Comparison of ENCODE assay signal across 17 cellular contexts in the genomic region with DNA sequence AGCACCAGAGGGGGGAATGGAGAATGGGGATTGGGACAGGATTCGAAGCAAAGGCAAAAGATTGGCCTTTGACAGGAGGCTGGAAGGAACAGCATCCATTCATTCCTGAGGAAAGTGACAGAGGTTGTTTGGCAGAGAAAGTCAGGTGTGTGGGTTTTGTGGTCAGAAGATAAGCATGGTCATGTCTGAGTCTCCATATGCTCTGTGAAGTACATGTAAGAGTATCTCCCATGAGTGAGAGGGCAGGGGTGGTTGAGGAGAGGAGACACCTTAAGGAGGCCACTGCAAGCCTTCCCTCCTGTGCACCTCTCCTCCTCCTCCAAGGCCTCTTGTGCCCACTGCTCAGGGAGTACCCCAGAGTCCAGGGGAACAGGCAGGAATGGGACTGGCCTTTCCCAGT. TPM values are rescaled to one million over a fixed set of nuclear protein-coding genes. Genes with fewer than 3 reads are reported as not detected.
DNase-seq lines count a peak whose midpoint lies in the region; ATAC-seq, FAIRE-seq and TF ChIP-seq lines count a peak whose summit lies in the region.
"Had no signal": no experiment of that assay in that cellular context is flagged by ENCODE, and none has a peak within 500 bp of the region (broad histone marks: within the 10 kb centered on the region; RNA-seq: fewer than 3 reads in every experiment).

No MANE protein-coding gene starts in this region.

- H3K9me3 ChIP-seq in mammary epithelial cell (replicated peaks; ENCODE audit: insufficient read depth, low read length) (no peaks in the 10 kb centered on the region), breast epithelium (no peaks in the 10 kb centered on the region), vagina (no peaks in the 10 kb centered on the region)
- H3K9me3 ChIP-seq: SJSA1 had no signal

- dilution Hi-C loops in mammary epithelial cell (cut with HindIII; ENCODE audit: low sequenced_read_pairs), result loop anchor here (5.0 kb wide), 1 partner anchor 60 kb away; no protein-coding TSS in a partner anchor

- no TSS peak for BruUV-seq in mammary epithelial cell (replicated peaks; lab: Mats Ljungman, UMichigan)

- no peak for TF ChIP-seq POLR2A in breast epithelium (IDR thresholded peaks at IDR 0.05)
- TF ChIP-seq POLR2A in vagina (IDR thresholded peaks at IDR 0.05), result no peak

- H3K4me1 ChIP-seq in mammary epithelial cell (ENCODE audit: insufficient read depth, low read length) (peaks cover 49% of the 10 kb centered on the region), breast epithelium (no peaks in the 10 kb centered on the region), vagina (no peaks in the 10 kb centered on the region)
- H3K4me1 ChIP-seq: SJSA1 had no signal

- peak overlapping the region; percentile 46 for H2AFZ ChIP-seq in mammary epithelial cell (ENCODE audit: low read depth, low read length)

- no peaks in the 10 kb centered on the region for H3K79me2 ChIP-seq in mammary epithelial cell (ENCODE audit: insufficient read depth, low read length)

- peak overlapping the region; percentile 17 for H3K27ac ChIP-seq in mammary epithelial cell (ENCODE audit: insufficient read depth, low read depth, low read length)
- no peak overlapping the region for H3K27ac ChIP-seq in breast epithelium
- H3K27ac ChIP-seq in vagina, result no peak overlapping the region
- H3K27ac ChIP-seq: SJSA1 had no signal

- peak; percentile 92 for FAIRE-seq in bronchial epithelial cell (lab: Jason Lieb, UNC)
- FAIRE-seq: GM12878, GM18507 had no signal

- H3K4me3 ChIP-seq in mammary epithelial cell (replicated peaks in 1 of 3; ENCODE audit: insufficient read depth in 1 of 3, low read depth in 2 of 3, low read length in 3 of 3) (no peak overlapping the region), breast epithelium (no peak overlapping the region), bronchial epithelial cell (ENCODE audit: low read depth, low read length) (no peak overlapping the region), vagina (no peak overlapping the region)
- H3K4me3 ChIP-seq: GM12878, SJSA1 had no signal

- intact Hi-C loops in mammary epithelial cell (cut with micrococcal nuclease) (no loop called here), breast epithelium (cut with DNase I; ENCODE audit: low total_unique reads) (no loop called here), vagina (cut with DNase I) (no loop called here)

- in situ Hi-C loops in mammary epithelial cell (cut with MboI; ENCODE audit: low sequenced_read_pairs in 2 of 2), result no loop called here

- H3K27me3 ChIP-seq in mammary epithelial cell (ENCODE audit: insufficient read depth, low read length) (no peaks in the 10 kb centered on the region), breast epithelium (no peaks in the 10 kb centered on the region), bronchial epithelial cell (ENCODE audit: control insufficient read depth, insufficient read depth, low read length) (no peaks in the 10 kb centered on the region), vagina (no peaks in the 10 kb centered on the region)
- H3K27me3 ChIP-seq: SJSA1 had no signal

- no peak for TF ChIP-seq CTCF in mammary epithelial cell (conservative IDR thresholded peaks at IDR 0.05 in 1 of 2, IDR thresholded peaks at IDR 0.05 in 1 of 2; ENCODE audit: extremely low read depth in 1 of 2, insufficient read depth in 1 of 2, low read depth in 1 of 2, low read length in 2 of 2)
- TF ChIP-seq CTCF in breast epithelium (IDR thresholded peaks at IDR 0.05), result no peak
- no peak for TF ChIP-seq CTCF in bronchial epithelial cell (IDR thresholded peaks at IDR 0.05; ENCODE audit: insufficient read depth, low read length, severe bottlenecking)
- TF ChIP-seq CTCF in vagina (IDR thresholded peaks at IDR 0.05), result no peak

- no peaks in the 10 kb centered on the region for H3K36me3 ChIP-seq in mammary epithelial cell (ENCODE audit: insufficient read depth, low read length)
- H3K36me3 ChIP-seq in breast epithelium, result no peaks in the 10 kb centered on the region
- H3K36me3 ChIP-seq in bronchial epithelial cell (ENCODE audit: control insufficient read depth, insufficient read depth, low read length), result no peaks in the 10 kb centered on the region
- H3K36me3 ChIP-seq in vagina, result no peaks in the 10 kb centered on the region
- H3K36me3 ChIP-seq: SJSA1 had no signal

- H4K20me1 ChIP-seq in mammary epithelial cell (ENCODE audit: insufficient read depth, low read length), result no peaks in the 10 kb centered on the region

- CTCF ChIA-PET in mammary epithelial cell (lab: Charles Lee; ENCODE audit: low non-redundant PET), result no interaction called here

- peak overlapping the region; percentile 27 for H3K4me2 ChIP-seq in mammary epithelial cell (ENCODE audit: insufficient read depth, low read depth, low read length)

- ATAC-seq in HG03139 (IDR thresholded peaks at IDR 0.05; ENCODE audit: unreplicated experiment), result no peak
- ATAC-seq: GM12878 had no signal

- no peak overlapping the region for H3K9ac ChIP-seq in mammary epithelial cell (ENCODE audit: insufficient read depth, low read length)

- DNase-seq in mammary epithelial cell, result peak; percentile 89
- DNase-seq in breast epithelium (ENCODE audit: low spot score in 2 of 2), result no peak
- DNase-seq in bronchial epithelial cell (ENCODE audit: low read depth), result peak; percentile 85
- DNase-seq in kidney tubule cell (ENCODE audit: low spot score), result peak; percentile 8
- DNase-seq in NCI-H526 treated with DMSO at 0.1 percent for 48 hours (lab: John Stamatoyannopoulos, UW), result no peak
- DNase-seq in vagina (ENCODE audit: extremely low spot score in 2 of 2), result no peak
- DNase-seq in 8988T, result no peak
- DNase-seq: CD4-positive, alpha-beta memory T cell; DMS79; GDM1; NCI-H187 treated with DMSO at 0.1 percent for 48 hours had no signal

- WGBS in mammary epithelial cell (ENCODE audit: low coverage, missing lambda C conversion rate), result 0% methylated on average over 1 of the region's 1 CpG

RNA-seq across cellular contexts. Expression of a gene that starts 1.9 kb away (rescaled TPM):
- total RNA-seq in mammary epithelial cell (10 to 100 TPM in 1 of 2 donors, 1 to 10 TPM in 1; 9.2 to 18.0 TPM), breast epithelium (not detected), bronchial epithelial cell (under 0.01 and 3.1 TPM in 2 replicates), vagina (not detected)
- polyA plus RNA-seq in mammary epithelial cell, result 4.9 TPM
- 27.5 TPM for polyA minus RNA-seq in mammary epithelial cell
- total RNA-seq: CD4-positive, alpha-beta memory T cell; GM12878; H4; SJSA1 had no signal
- polyA plus RNA-seq: CD4-positive, alpha-beta memory T cell had no signal

RNA-seq across cellular contexts. Expression of a gene that starts 20.0 kb away (rescaled TPM):
- 100 to 1,000 TPM; 234 to 399 TPM for total RNA-seq in mammary epithelial cell
- polyA plus RNA-seq in mammary epithelial cell, result 247 TPM
- 345 TPM for polyA minus RNA-seq in mammary epithelial cell
- 100 to 1,000 TPM; 145 to 180 (median 151) TPM for total RNA-seq in breast epithelium
- 183 and 222 TPM in 2 replicates for total RNA-seq in bronchial epithelial cell
- 336 TPM for total RNA-seq in vagina

RNA-seq across cellular contexts. Expression of a gene that starts 25.6 kb away (rescaled TPM):
- total RNA-seq in mammary epithelial cell (under 1 TPM in 1 of 2 donors, not detected in 1; 0.17 TPM), breast epithelium (not detected), bronchial epithelial cell (not detected in 2 replicates), vagina (not detected)
- polyA plus RNA-seq in mammary epithelial cell, result not detected
- not detected for polyA minus RNA-seq in mammary epithelial cell
- total RNA-seq: A172; CD4-positive, alpha-beta memory T cell; GM12878; H4; SJSA1 had no signal
- polyA plus RNA-seq: CD4-positive, alpha-beta memory T cell had no signal

RNA-seq across cellular contexts. Expression of a gene that starts 36.0 kb away (rescaled TPM):
- not detected for total RNA-seq in mammary epithelial cell
- polyA plus RNA-seq in mammary epithelial cell, result 0.02 TPM
- not detected for polyA minus RNA-seq in mammary epithelial cell
- not detected for total RNA-seq in breast epithelium
- not detected in 2 replicates for total RNA-seq in bronchial epithelial cell
- not detected for total RNA-seq in vagina
- total RNA-seq: A172; CD4-positive, alpha-beta memory T cell; GM12878; H4; SJSA1 had no signal
- polyA plus RNA-seq: CD4-positive, alpha-beta memory T cell; GM12878 had no signal

Comparison
In these comparisons a context has a peak if more than half of its experiments do, and no peak if none do; other contexts are left out.
1. DNase-seq: peak in mammary epithelial cell (single experiment), bronchial epithelial cell (single experiment) and kidney tubule cell (single experiment); none in breast epithelium (0 of 2), NCI-H526 treated with DMSO at 0.1 percent for 48 hours (single experiment), vagina (0 of 2) and 8988T (single experiment).